25 cellular contexts compared by ENCODE assay signal in the genomic region with DNA sequence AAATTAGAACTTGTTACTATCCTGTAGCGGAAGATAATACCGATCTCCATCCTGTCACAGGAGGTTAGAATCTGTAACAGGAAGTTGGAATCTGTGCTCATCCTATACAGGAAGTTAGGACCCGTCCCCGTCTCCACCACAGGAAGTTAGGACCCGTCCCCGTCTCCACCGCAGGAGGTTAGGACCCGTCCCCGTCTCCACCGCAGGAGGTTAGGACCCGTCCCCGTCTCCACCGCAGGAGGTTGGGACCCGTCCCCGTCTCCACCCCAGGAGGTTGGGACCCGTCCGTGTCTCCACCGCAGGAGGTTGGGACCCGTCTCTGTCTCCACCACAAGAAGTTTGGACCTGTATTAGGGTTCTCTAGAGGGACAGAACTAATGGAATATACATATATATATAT. TPM values are rescaled to one million over a fixed set of nuclear protein-coding genes. Genes with fewer than 3 reads are reported as not detected.
"Had no signal": no experiment of that assay in that cellular context is flagged by ENCODE, and none has a peak within 500 bp of the region (broad histone marks: within the 10 kb centered on the region; RNA-seq: fewer than 3 reads in every experiment).

No MANE protein-coding gene starts in this region.

- H3K27ac ChIP-seq: neural progenitor cell had no signal

- H3K79me2 ChIP-seq: hepatocyte had no signal

- H3K27me3 ChIP-seq: hepatocyte, neural progenitor cell, transverse colon had no signal

- H3K36me3 ChIP-seq: neural progenitor cell, transverse colon had no signal

- DNase-seq: activated B cell treated with CpG ODN at 0.5 μM for 24 hours; activated CD4-positive, alpha-beta T cell treated with anti-CD3 and anti-CD28 coated beads for 36 hours; activated CD4-positive, alpha-beta T cell treated with anti-CD3 and anti-CD28 coated beads, Interleukin-2, amount 50 U/mL, for 4 hours; activated CD8-positive, alpha-beta memory T cell treated with anti-CD3 and anti-CD28 coated beads for 24 hours; activated CD8-positive, alpha-beta memory T cell treated with anti-CD3 and anti-CD28 coated beads, Interleukin-2, amount 50 U/mL, for 4 hours; activated naive CD4-positive, alpha-beta T cell treated with Interleukin-2 at 50 U/mL for 16 hours; activated naive CD8-positive, alpha-beta T cell treated with anti-CD3 and anti-CD28 coated beads for 36 hours; activated T-cell treated with anti-CD3 and anti-CD28 coated beads, Interleukin-2, amount 50 U/mL, for 24 hours; effector CD4-positive, alpha-beta T cell; glutamatergic neuron; immature natural killer cell; kidney glomerular epithelial cell; left ventricle myocardium superior; mammary epithelial cell; naive thymus-derived CD8-positive, alpha-beta T cell; stimulated activated CD4-positive, alpha-beta T cell treated with anti-CD3 and anti-CD28 coated beads, Interleukin-12 subunit alpha, Interleukin-12 subunit beta, amount 100 ng/mL, for 4 hours; stimulated activated CD4-positive, alpha-beta T cell treated with anti-CD3 and anti-CD28 coated beads, Interleukin-4, amount 100 ng/mL, for 4 hours; stimulated activated naive CD8-positive, alpha-beta T cell treated with anti-CD3 and anti-CD28 coated beads, Interleukin-15, Interleukin-2, amounts not matched to agents 100 U/mL and 50 U/mL, for 24 hours; T1000; transverse colon had no signal

- FAIRE-seq: endometrium, frontal cortex had no signal

- H3K4me2 ChIP-seq: hepatocyte, neural progenitor cell had no signal

- H2AFZ ChIP-seq: hepatocyte, neural progenitor cell had no signal

- H3K4me3 ChIP-seq: hepatocyte, neural progenitor cell, transverse colon had no signal

- H3K9ac ChIP-seq: neural progenitor cell had no signal

RNA-seq across cellular contexts. Expression of gene FBLN1, which starts 52.2 kb away (rescaled TPM):
- total RNA-seq: activated B cell treated with CpG ODN at 0.5 μM for 24 hours; activated CD4-positive, alpha-beta T cell treated with anti-CD3 and anti-CD28 coated beads for 36 hours; activated T-helper 2 cell treated with anti-CD3 and anti-CD28 coated beads, Interferon-gamma antibody, Interleukin-2, Interleukin-4, amounts not matched to agents 10 μg/mL and 5 μg/mL and 100 μg/mL, durations not matched to agents 14 hours and 24 hours and 36 hours; naive thymus-derived CD8-positive, alpha-beta T cell had no signal
- polyA plus RNA-seq: immature natural killer cell; naive thymus-derived CD8-positive, alpha-beta T cell had no signal
